In the genomic region with DNA sequence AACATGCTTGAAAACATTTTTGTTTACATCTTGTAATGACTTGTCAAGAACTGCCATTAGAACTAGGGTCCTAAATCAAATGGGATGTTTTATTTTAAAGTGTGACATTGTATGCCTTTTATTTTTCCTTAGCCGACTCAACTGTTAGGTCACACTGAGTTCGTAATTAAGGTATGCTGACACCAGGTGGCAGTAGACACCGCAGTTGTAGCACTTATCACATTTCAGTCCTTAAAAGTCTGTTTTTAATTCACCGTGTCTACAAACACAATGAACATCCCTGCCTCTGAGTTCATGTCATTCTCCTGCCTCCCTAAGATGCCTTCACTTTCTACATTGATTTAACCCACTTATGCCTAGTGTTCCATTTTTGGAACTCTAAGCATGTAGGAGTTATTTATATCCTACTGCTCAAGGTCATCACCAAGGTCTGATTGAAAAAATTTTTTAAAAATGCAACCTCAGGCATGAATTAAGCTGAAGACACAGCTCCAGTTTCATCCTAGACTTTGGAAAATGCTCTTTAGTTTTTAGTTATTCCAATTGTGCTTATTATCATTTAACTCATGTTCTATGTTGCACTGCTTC, we compare ENCODE assay signal across 8 cellular contexts.
A peak's percentile ranks its signal among the peaks of the same experiment; 100 is the strongest.
DNase-seq lines count a peak whose midpoint lies in the region; ATAC-seq and TF ChIP-seq lines count a peak whose summit lies in the region.

No MANE protein-coding gene starts in this region.

- H3K4me1 Mint-ChIP-seq in activated naive CD8-positive, alpha-beta T cell treated with anti-CD3 and anti-CD28 coated beads for 36 hours: no peaks in the 10 kb centered on the region

- peaks cover 3% of the 10 kb centered on the region for H3K27me3 Mint-ChIP-seq in activated naive CD8-positive, alpha-beta T cell treated with anti-CD3 and anti-CD28 coated beads for 36 hours

- TF ChIP-seq CTCF in mucosa of descending colon (IDR thresholded peaks at IDR 0.05): peak; percentile 13

- no peaks in the 10 kb centered on the region for H3K9me3 Mint-ChIP-seq in activated naive CD8-positive, alpha-beta T cell treated with anti-CD3 and anti-CD28 coated beads for 36 hours

- no peak overlapping the region for H3K4me3 ChIP-seq in mucosa of descending colon

- intact Hi-C loops in mucosa of descending colon (cut with DNase I, micrococcal nuclease): no loop called here

- ATAC-seq in mucosa of descending colon: peak; percentile 58

- H3K9me3 ChIP-seq in mucosa of descending colon: no peaks in the 10 kb centered on the region

- no peaks in the 10 kb centered on the region for H3K4me1 ChIP-seq in mucosa of descending colon (ENCODE audit: low read depth)

- H3K4me3 Mint-ChIP-seq in activated naive CD8-positive, alpha-beta T cell treated with anti-CD3 and anti-CD28 coated beads for 36 hours: no peak overlapping the region

- peak; percentile 56 for DNase-seq in SIG-M5 treated with dmso at 0.1 percent for 504 hours (lab: John Stamatoyannopoulos, UW; ENCODE audit: unreplicated experiment)
- no peak for DNase-seq in SIG-M5 (lab: John Stamatoyannopoulos, UW)
- peak; percentile 68 for DNase-seq in LHCN-M2 (ENCODE audit: low read depth)
- peak; percentile 69 for DNase-seq in astrocyte of the hippocampus (ENCODE audit: low read depth, low spot score)
- DNase-seq in mucosa of descending colon: peak in 1 of 3 donors; percentile 69
- no peak for DNase-seq in activated effector memory CD4-positive, alpha-beta T cell treated with Interleukin-2 at 50 U/mL for 16 hours
- DNase-seq in activated naive CD8-positive, alpha-beta T cell treated with anti-CD3 and anti-CD28 coated beads for 36 hours: no peak
- DNase-seq in activated CD8-positive, alpha-beta memory T cell treated with anti-CD3 and anti-CD28 coated beads, Interleukin-2, amount 50 U/mL, for 48 hours: no peak

- H3K36me3 Mint-ChIP-seq in activated naive CD8-positive, alpha-beta T cell treated with anti-CD3 and anti-CD28 coated beads for 36 hours: no peaks in the 10 kb centered on the region

- no peaks in the 10 kb centered on the region for H3K36me3 ChIP-seq in mucosa of descending colon (ENCODE audit: low read depth)

- H3K27ac Mint-ChIP-seq in activated naive CD8-positive, alpha-beta T cell treated with anti-CD3 and anti-CD28 coated beads for 36 hours: no peak overlapping the region

Comparison
In these comparisons a context has a peak if more than half of its experiments do, and no peak if none do; other contexts are left out.
1. DNase-seq: peak in SIG-M5 treated with dmso at 0.1 percent for 504 hours (single experiment), LHCN-M2 (single experiment) and astrocyte of the hippocampus (single experiment); none in SIG-M5 (single experiment), activated effector memory CD4-positive, alpha-beta T cell treated with Interleukin-2 at 50 U/mL for 16 hours (single experiment), activated naive CD8-positive, alpha-beta T cell treated with anti-CD3 and anti-CD28 coated beads for 36 hours (single experiment) and activated CD8-positive, alpha-beta memory T cell treated with anti-CD3 and anti-CD28 coated beads, Interleukin-2, amount 50 U/mL, for 48 hours (single experiment).